Comparison of ENCODE assay signal across 8 cellular contexts in the genomic region with DNA sequence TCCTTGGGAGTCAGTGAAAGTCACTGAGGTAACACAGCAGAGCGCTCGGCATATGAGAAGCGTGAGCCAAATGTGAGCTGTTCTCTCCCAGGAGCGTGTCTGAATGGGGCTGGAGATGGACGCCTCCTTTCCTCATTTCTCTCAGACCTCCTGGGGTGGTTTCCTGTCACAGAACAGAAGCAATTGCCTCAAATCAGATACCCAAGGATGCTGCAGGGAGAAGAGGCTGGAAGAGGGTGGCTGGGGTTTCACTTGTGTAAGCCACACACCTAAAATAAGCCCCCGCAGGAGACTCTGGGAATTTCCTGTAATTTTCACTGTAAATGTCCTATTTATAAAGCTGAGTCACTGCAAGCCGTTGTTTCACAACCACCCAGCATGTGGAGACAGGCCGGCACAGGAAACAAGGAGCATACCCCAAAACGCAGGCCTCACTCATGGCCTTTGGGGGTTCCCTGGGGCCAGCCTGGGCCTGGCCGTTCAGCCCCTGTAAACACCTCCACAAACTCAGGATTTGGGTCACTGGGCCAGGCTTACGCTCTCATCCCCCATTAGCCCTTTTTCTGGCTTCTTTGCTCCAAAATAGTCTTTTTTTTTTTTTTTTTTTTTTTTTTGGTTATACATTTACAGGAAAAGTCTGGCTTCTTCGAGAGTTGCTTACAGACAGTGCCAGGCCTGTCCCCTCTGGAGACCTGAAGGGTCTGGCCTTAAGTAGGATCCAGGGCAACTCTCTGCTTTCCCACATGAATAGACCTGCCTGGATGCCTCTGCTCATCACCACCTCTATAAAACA. TPM values are rescaled to one million over a fixed set of nuclear protein-coding genes. Genes with fewer than 3 reads are reported as not detected.
DNase-seq lines count a peak whose midpoint lies in the region; ATAC-seq, FAIRE-seq and TF ChIP-seq lines count a peak whose summit lies in the region.

No MANE protein-coding gene starts in this region.

- no peaks in the 10 kb centered on the region for H3K79me2 ChIP-seq in H1 (ENCODE audit: control insufficient read depth in 1 of 2, insufficient read depth in 2 of 2, low read length in 2 of 2)

- H4K20me1 ChIP-seq in H1 (replicated peaks in 1 of 2; ENCODE audit: control insufficient read depth in 1 of 2, insufficient read depth in 2 of 2, low read length in 2 of 2) = no peaks in the 10 kb centered on the region

- peaks cover 24% of the 10 kb centered on the region for H3K36me3 Mint-ChIP-seq in activated B cell treated with CpG ODN at 0.5 μM for 24 hours (ENCODE audit: low read depth)

- no peak overlapping the region for H3K23ac ChIP-seq in H1 (ENCODE audit: insufficient read length)

- no peak overlapping the region for H3K56ac ChIP-seq in H1 (replicated peaks; ENCODE audit: insufficient read length, low read depth, low read length)

- H2BK5ac ChIP-seq in H1 (ENCODE audit: low read depth, low read length) = peak overlapping the region; percentile 66; the same call in 1 of the 2 replicates

- no peaks in the 10 kb centered on the region for H3K9me3 Mint-ChIP-seq in activated B cell treated with CpG ODN at 0.5 μM for 24 hours

- H3K27ac ChIP-seq in A549 (peak overlapping the region; percentile 90 to 95), H1 (ENCODE audit: low read depth, low read length) (no peak overlapping the region), mesodermal cell (ENCODE audit: low read depth, low read length, severe bottlenecking) (peak overlapping the region; percentile 98), thymus (ENCODE audit: low read depth) (peak overlapping the region; percentile 99)

- intact Hi-C loops in activated B cell treated with CpG ODN at 0.5 μM for 24 hours (cut with micrococcal nuclease) = loop anchor here (1.0 kb wide), 3 partner anchors 14 to 193 kb away; no protein-coding TSS in a partner anchor

- TF ChIP-seq CTCF in A549 (IDR thresholded peaks at IDR 0.05) (no peak), GM13977 (IDR thresholded peaks at IDR 0.05; ENCODE audit: extremely low read depth, insufficient read depth, missing control alignments) (no peak), activated B cell treated with CpG ODN at 0.5 μM for 24 hours (IDR thresholded peaks at IDR 0.05) (no peak), H1 (IDR thresholded peaks at IDR 0.05; ENCODE audit: control extremely low read depth in 1 of 3, insufficient read depth in 1 of 3, low read depth in 1 of 3, low read length in 3 of 3) (peak in 1 of 3 experiments; percentile 3; a peak in 1 of 4 replicates)

- no peak overlapping the region for H4K5ac ChIP-seq in H1 (ENCODE audit: insufficient read length, low read depth, low read length)

- no peaks in the 10 kb centered on the region for H3K27me3 Mint-ChIP-seq in activated B cell treated with CpG ODN at 0.5 μM for 24 hours

- H4K8ac ChIP-seq in H1 (ENCODE audit: extremely low read depth, insufficient read depth, low read length) = peak overlapping the region; percentile 22; the same call in 1 of the 2 replicates

- H2BK15ac ChIP-seq in H1 (ENCODE audit: low read length) = peak overlapping the region; percentile 12; the same call in 1 of the 2 replicates

- DNase-seq in A549 (ENCODE audit: low read depth in 1 of 2, low spot score in 1 of 2) (peak; percentile 86 to 89), GM13977 (ENCODE audit: low spot score) (peak; percentile 56), MG63 (peak; percentile 68), activated B cell treated with CpG ODN at 0.5 μM for 24 hours (no peak), H1 (ENCODE audit: low read depth in 1 of 2, low spot score in 2 of 2) (no peak), cortex of kidney (lab: John Stamatoyannopoulos, UW) (no peak)

- TF ChIP-seq RAD21 in A549 (conservative IDR thresholded peaks at IDR 0.05 in 1 of 2, IDR thresholded peaks at IDR 0.05 in 1 of 2) (peak; percentile 8 to 48; a peak in 4 of 5 replicates), H1 (IDR thresholded peaks at IDR 0.05 in 1 of 2, conservative IDR thresholded peaks at IDR 0.05 in 1 of 2; ENCODE audit: low read depth in 2 of 2, low read length in 2 of 2) (peak in 1 of 2 experiments; percentile 3; a peak in 1 of 4 replicates)

- FAIRE-seq in A549 (lab: Jason Lieb, UNC) (no peak), H1 (lab: Jason Lieb, UNC) (no peak)

- no peak overlapping the region for H2AK5ac ChIP-seq in H1 (ENCODE audit: low read depth, low read length)

- H3K4me1 ChIP-seq in A549 = peaks cover 39% of the 10 kb centered on the region
- peaks cover 5 to 13% (median 9%) of the 10 kb centered on the region in 4 experiments; a peak in 6 of 7 replicates for H3K4me1 ChIP-seq in H1 (replicated peaks in 1 of 4; ENCODE audit: control insufficient read depth in 3 of 4, insufficient read depth in 4 of 4, low read length in 3 of 4)
- H3K4me1 ChIP-seq in mesodermal cell (ENCODE audit: control insufficient read depth, insufficient read depth, low read length, poor library complexity, severe bottlenecking) = peaks cover 55% of the 10 kb centered on the region
- H3K4me1 ChIP-seq in thymus (ENCODE audit: control insufficient read depth, insufficient read depth, low read length) = peaks cover 52% of the 10 kb centered on the region

- TF ChIP-seq POLR2A in A549 (IDR thresholded peaks at IDR 0.05; ENCODE audit: low read length) (no peak), H1 (IDR thresholded peaks at IDR 0.05; ENCODE audit: control extremely low read depth in 1 of 2, low read depth in 2 of 2, low read length in 2 of 2) (no peak)

- no peak overlapping the region for H3K14ac ChIP-seq in H1 (ENCODE audit: insufficient read length)

- H2BK20ac ChIP-seq in H1 (ENCODE audit: low read length) = peak overlapping the region; percentile 11; the same call in 1 of the 2 replicates

- H3K27me3 ChIP-seq in MG63 (no peaks in the 10 kb centered on the region), H1 (replicated peaks in 1 of 4; ENCODE audit: control insufficient read depth in 3 of 4, extremely low read depth in 1 of 4, insufficient read depth in 3 of 4, low read length in 3 of 4) (no peaks in the 10 kb centered on the region; a peak in 1 of 7 replicates), thymus (ENCODE audit: control insufficient read depth, insufficient read depth) (no peaks in the 10 kb centered on the region)

- peak overlapping the region; percentile 100 for H3K27ac Mint-ChIP-seq in activated B cell treated with CpG ODN at 0.5 μM for 24 hours

- no peaks in the 10 kb centered on the region for H3K36me3 ChIP-seq in MG63
- H3K36me3 ChIP-seq in H1 (ENCODE audit: control insufficient read depth in 2 of 4, insufficient read depth in 4 of 4, low read length in 3 of 4) = no peaks in the 10 kb centered on the region
- no peaks in the 10 kb centered on the region for H3K36me3 ChIP-seq in mesodermal cell (ENCODE audit: control insufficient read depth, insufficient read depth, low read length)
- H3K36me3 ChIP-seq in thymus (ENCODE audit: control insufficient read depth, insufficient read depth) = no peaks in the 10 kb centered on the region

- CTCF ChIA-PET in A549 (lab: Yijun Ruan, JAX) (interaction anchor here (0.6 to 4.3 kb wide), 13 partner anchors 11 to 209 kb away, joined by 3 to 29 read pairs (median 5); a partner anchor contains a TSS), activated B cell treated with CpG ODN at 0.5 μM for 24 hours (lab: Charles Lee) (interaction anchor here (0.7 to 5.2 kb wide), 19 partner anchors 9 to 208 kb away, joined by 3 to 32 read pairs (median 8); a partner anchor contains a TSS), H1 (lab: Charles Lee; ENCODE audit: partially characterized antibody) (interaction anchor here (0.6 to 3.0 kb wide), 16 partner anchors 10 to 199 kb away, joined by 3 to 10 read pairs (median 5); no protein-coding TSS in a partner anchor)

- peak overlapping the region; percentile 84 for H2AFZ ChIP-seq in H1 (ENCODE audit: low read length)

- H3K18ac ChIP-seq in H1 (ENCODE audit: extremely low read depth, low read length) = peak overlapping the region; percentile 75

- peak overlapping the region; percentile 87 for H3K4me3 Mint-ChIP-seq in activated B cell treated with CpG ODN at 0.5 μM for 24 hours

- peak overlapping the region; percentile 34 for H4K91ac ChIP-seq in H1 (replicated peaks; ENCODE audit: insufficient read length, low read length)

- in situ Hi-C loops in GM13977 (cut with MboI; ENCODE audit: low pct_unique_long_range_greater_than_20kb, low sequenced_read_pairs, unreplicated experiment) = no loop called here

- H2BK120ac ChIP-seq in H1 (replicated peaks; ENCODE audit: low read depth, low read length) = no peak overlapping the region

- H3K4me2 ChIP-seq in A549 = peak overlapping the region; percentile 56
- no peak overlapping the region for H3K4me2 ChIP-seq in H1 (ENCODE audit: insufficient read depth in 1 of 2, low read depth in 2 of 2, low read length in 2 of 2)

- 28% methylated on average over 12 of the region's 12 CpGs for WGBS in A549 (ENCODE audit: missing lambda C conversion rate)
- 77% methylated on average over 12 of the region's 12 CpGs; no CpG with 5 or more reads in 1 of the 2 experiments for WGBS in H1 (ENCODE audit: extremely low coverage in 1 of 2, insufficient coverage in 1 of 2, insufficient read length in 1 of 2, insufficient replicate concordance in 2 of 2, low coverage in 1 of 2, low lambda C conversion rate in 2 of 2, missing lambda C conversion rate in 1 of 2), 2 experiments
- 35 to 66% methylated on average over 4 to 8 of the region's 12 CpGs for WGBS in mesodermal cell (ENCODE audit: insufficient coverage in 2 of 2), 2 experiments
- WGBS in thymus = 31% methylated on average over 12 of the region's 12 CpGs

- H3K9ac ChIP-seq in H1 (replicated peaks in 1 of 4; ENCODE audit: extremely low read depth in 1 of 4, low read depth in 3 of 4, low read length in 3 of 4) = no peak overlapping the region

- H3K9me3 ChIP-seq in A549 (no peaks in the 10 kb centered on the region), MG63 (no peaks in the 10 kb centered on the region), H1 (ENCODE audit: insufficient read depth in 2 of 2, low read depth in 1 of 2, low read length in 1 of 2) (no peaks in the 10 kb centered on the region), mesodermal cell (ENCODE audit: control insufficient read depth, low read length) (no peaks in the 10 kb centered on the region), thymus (ENCODE audit: control insufficient read depth) (no peaks in the 10 kb centered on the region)

- H2BK12ac ChIP-seq in H1 (ENCODE audit: low read depth, low read length) = peak overlapping the region; percentile 95

- ATAC-seq in A549 (peak; percentile 88 to 89), activated B cell treated with CpG ODN at 0.5 μM for 24 hours (ENCODE audit: low read depth) (peak; percentile 0)

- peaks cover 88% of the 10 kb centered on the region for H3K4me1 Mint-ChIP-seq in activated B cell treated with CpG ODN at 0.5 μM for 24 hours

- TF ChIP-seq EP300 in A549 (IDR thresholded peaks at IDR 0.05) = peak in 1 of 2 experiments; percentile 28; a peak in 1 of 5 replicates
- no peak for TF ChIP-seq EP300 in H1 (IDR thresholded peaks at IDR 0.05; ENCODE audit: borderline replicate concordance in 1 of 2, low read depth in 2 of 2, low read length in 2 of 2)

- H3K23me2 ChIP-seq in H1 (ENCODE audit: low read depth, low read length) = no peaks in the 10 kb centered on the region

- no peak overlapping the region for H3K4ac ChIP-seq in H1 (replicated peaks; ENCODE audit: insufficient read length, low read depth, low read length)

- no peaks in the 10 kb centered on the region for H3K79me1 ChIP-seq in H1 (ENCODE audit: low read depth, low read length)

- POLR2A ChIA-PET in A549 (lab: Yijun Ruan, JAX) = interaction anchor here (0.6 to 2.3 kb wide), 6 partner anchors 21 to 198 kb away, joined by 3 to 12 read pairs (median 4); a partner anchor contains a TSS
- POLR2A ChIA-PET in activated B cell treated with CpG ODN at 0.5 μM for 24 hours (lab: Charles Lee) = interaction anchor here (0.9 to 6.5 kb wide), 36 partner anchors 10 to 471 kb away, joined by 3 to 397 read pairs (median 8); a partner anchor contains a TSS
- POLR2A ChIA-PET in H1 (lab: Charles Lee; ENCODE audit: partially characterized antibody) = no interaction called here

- H3K4me3 ChIP-seq in A549 (no peak overlapping the region), MG63 (no peak overlapping the region), H1 (ENCODE audit: extremely low read depth in 1 of 4, insufficient read depth in 2 of 4, low read depth in 3 of 4, low read length in 4 of 4) (no peak overlapping the region), mesodermal cell (ENCODE audit: extremely low read depth, insufficient read depth, low read length, poor library complexity, severe bottlenecking) (no peak overlapping the region), thymus (ENCODE audit: low read length) (no peak overlapping the region)

RNA-seq across cellular contexts. Expression of a gene that starts 55.3 kb away (rescaled TPM):
- 9.8 and 12.2 TPM in 2 replicates for polyA plus RNA-seq in A549 (2011; rRNA removed)
- polyA plus RNA-seq in A549 (2012; cell fraction: cytosol; rRNA removed) = 4.8 and 5.2 TPM in 2 replicates
- polyA plus RNA-seq in A549 (2012; cell fraction: nucleus; rRNA removed) = 7.3 and 7.8 TPM in 2 replicates
- polyA plus RNA-seq in A549 (2017; fragmentation: RNase III; extraction: RNeasy Plus Mini Kit Qiagen cat#74134 plus additional on column Dnase treatment) = 7.8 to 8.0 TPM (median 8.0 TPM) in 3 replicates
- 1.6 and 3.8 TPM in 2 replicates for polyA minus RNA-seq in A549 (2011; rRNA and poly(A)+ RNA removed)
- 1.3 and 2.3 TPM in 2 replicates for total RNA-seq in MG63 (2014; rRNA removed; shearing (Covaris generic); ENCODE audit: low replicate concordance)
- 19.9 and 20.8 TPM in 2 replicates for total RNA-seq in activated B cell treated with CpG ODN at 0.5 μM for 24 hours
- 7.1 and 8.9 TPM in 2 replicates for total RNA-seq in H1 (2021; fragmentation: NEBNext Ultra II Directional; extraction: Animal tissue kit (Norgen Biotek cat#: 25700))
- 3.8 and 4.8 TPM in 2 replicates for polyA plus RNA-seq in H1 (2011; rRNA removed)
- polyA plus RNA-seq in H1 (2011; cell fraction: cytosol; rRNA removed) = 6.4 TPM
- polyA plus RNA-seq in H1 (2011; cell fraction: nucleus; rRNA removed) = 11.6 TPM
- polyA plus RNA-seq in H1 (2012, experiment 1 of 2) = 6.0 to 10.5 TPM (median 6.5 TPM) in 4 replicates
- 1.3 TPM for polyA plus RNA-seq in H1 (2012, experiment 2 of 2)
- polyA plus RNA-seq in H1 (2013, experiment 1 of 2) = 8.4 TPM
- 8.8 TPM for polyA plus RNA-seq in H1 (2013, experiment 2 of 2)
- polyA minus RNA-seq in H1 (2011; rRNA and poly(A)+ RNA removed) = 2.5 and 2.8 TPM in 2 replicates
- 3.4 TPM for polyA minus RNA-seq in H1 (2011; cell fraction: cytosol; rRNA and poly(A)+ RNA removed)
- 8.9 TPM for polyA minus RNA-seq in H1 (2011; cell fraction: nucleus; rRNA and poly(A)+ RNA removed)
- polyA plus RNA-seq in mesodermal cell (2013, experiment 1 of 2) = 9.3 TPM
- polyA plus RNA-seq in mesodermal cell (2013, experiment 2 of 2) = 10.1 TPM
- polyA plus RNA-seq in thymus = 48.3 TPM

Comparison
In these comparisons a context has a peak if more than half of its experiments do, and no peak if none do; other contexts are left out.
1. DNase-seq: peak in A549 (2 of 2), GM13977 (single experiment) and MG63 (single experiment); none in activated B cell treated with CpG ODN at 0.5 μM for 24 hours (single experiment), H1 (0 of 2) and cortex of kidney (single experiment).